In genomic region chr20:49513009-49513408, GRCh38 we compare ENCODE assay signal across 25 cellular contexts. TPM values are rescaled to one million over a fixed set of nuclear protein-coding genes. Genes with fewer than 3 reads are reported as not detected.
"Had no signal": no experiment of that assay in that cellular context is flagged by ENCODE, and none has a peak within 500 bp of the region (broad histone marks: within the 10 kb centered on the region; RNA-seq: fewer than 3 reads in every experiment).

No MANE protein-coding gene starts in this region.

- H3K27me3 ChIP-seq: heart left ventricle, ovary, thyroid gland, upper lobe of right lung, uterus had no signal

- DNase-seq: heart left ventricle; islet precursor cell; left ventricle myocardium inferior; mesendoderm; mucosa of descending colon; naive thymus-derived CD4-positive, alpha-beta T cell; ovary; posterior cingulate gyrus; retina; right cardiac atrium; spleen; stimulated activated CD4-positive, alpha-beta T cell treated with anti-CD3 and anti-CD28 coated beads, Interleukin-4, amount 100 ng/mL, for 24 hours; stimulated activated naive CD4-positive, alpha-beta T cell; thyroid gland; trophoblast cell; upper lobe of right lung; uterus had no signal

- H3K36me3 ChIP-seq: left ventricle myocardium inferior, ovary, prostate gland, spleen, suprapubic skin, thyroid gland, upper lobe of right lung, uterus had no signal

- H3K4me3 ChIP-seq: heart left ventricle, left ventricle myocardium inferior, lung, mucosa of descending colon, ovary, prostate gland, skin epidermis, spleen, suprapubic skin, thyroid gland, upper lobe of right lung, uterus had no signal

- ATAC-seq: heart left ventricle; mucosa of descending colon; naive thymus-derived CD4-positive, alpha-beta T cell; natural killer cell treated with Interleukin-12 subunit alpha and Interleukin-12 subunit beta and Interleukin-15 and Interleukin-18, amount 100 ng/mL, for 72 hours; right cardiac atrium; sciatic nerve; stimulated activated effector memory CD8-positive, alpha-beta T cell treated with anti-CD3 and anti-CD28 coated beads, Interleukin-12 subunit alpha, Interleukin-12 subunit beta, amount 100 ng/mL, for 72 hours; upper lobe of right lung had no signal

- H3K27ac ChIP-seq: heart left ventricle, left ventricle myocardium inferior, ovary, prostate gland, skin epidermis, spleen, suprapubic skin, thyroid gland, upper lobe of right lung had no signal

- H3K4me1 ChIP-seq: left ventricle myocardium inferior, spleen, thyroid gland, upper lobe of right lung had no signal

- H3K9me3 ChIP-seq: heart left ventricle, left ventricle myocardium inferior, mucosa of descending colon, ovary, prostate gland, spleen, suprapubic skin, thyroid gland, upper lobe of right lung, uterus had no signal

RNA-seq across cellular contexts. Expression of gene KCNB1, which starts 30.5 kb away (rescaled TPM):
- total RNA-seq: kidney epithelial cell; natural killer cell treated with Interleukin-12 subunit alpha and Interleukin-12 subunit beta and Interleukin-15 and Interleukin-18, amount 100 ng/mL, for 72 hours had no signal
- polyA plus RNA-seq: naive thymus-derived CD4-positive, alpha-beta T cell had no signal

RNA-seq across cellular contexts. Expression of gene PTGIS, which starts 54.9 kb away (rescaled TPM):
- polyA plus RNA-seq: naive thymus-derived CD4-positive, alpha-beta T cell had no signal
